ENCODE assay signal across 15 cellular contexts in genomic region chr9:115250646-115251045, GRCh38.
A peak's percentile ranks its signal among the peaks of the same experiment; 100 is the strongest.
DNase-seq lines count a peak whose midpoint lies in the region; ATAC-seq lines count a peak whose summit lies in the region.
"Had no signal": no experiment of that assay in that cellular context is flagged by ENCODE, and none has a peak within 500 bp of the region (broad histone marks: within the 10 kb centered on the region; RNA-seq: fewer than 3 reads in every experiment).

No MANE protein-coding gene starts in this region.

- peak; percentile 90 for DNase-seq in AG08395 (ENCODE audit: low spot score)
- DNase-seq in MG63, result peak; percentile 87
- peak; percentile 68 for DNase-seq in dedifferentiated amniotic fluid mesenchymal stem cell (ENCODE audit: extremely low spot score)
- DNase-seq in mesendoderm, result peak; percentile 80
- no peak for DNase-seq in Right ventricle myocardium superior
- DNase-seq in SW480 (ENCODE audit: low spot score), result no peak
- DNase-seq in HAP-1 (ENCODE audit: low spot score in 2 of 2), result no peak
- DNase-seq: activated CD8-positive, alpha-beta memory T cell treated with anti-CD3 and anti-CD28 coated beads, Interleukin-2, amount 10 ng/mL, durations not matched to agents 7 days and 5 days; amygdala; NCI-H1105 treated with DMSO at 0.1 percent for 48 hours; NK-92 treated with Interleukin-12 subunit alpha and Interleukin-12 subunit beta, amount 100 ng/mL, for 24 hours; spleen; stimulated activated CD8-positive, alpha-beta memory T cell treated with anti-CD3 and anti-CD28 coated beads, Interleukin-4, amount 100 ng/mL, for 48 hours had no signal

- no peak overlapping the region for H2BK120ac ChIP-seq in mesendoderm (ENCODE audit: low read depth, low read length)

- no peaks in the 10 kb centered on the region for H3K79me2 ChIP-seq in mesendoderm (ENCODE audit: control insufficient read depth, insufficient read depth, low read length)

- ATAC-seq in GM19452 (IDR thresholded peaks at IDR 0.05; ENCODE audit: unreplicated experiment), result no peak
- ATAC-seq in Right ventricle myocardium superior (ENCODE audit: poor library complexity), result no peak
- ATAC-seq: activated CD8-positive, alpha-beta memory T cell treated with anti-CD3 and anti-CD28 coated beads, Interleukin-2, amount 10 ng/mL, durations not matched to agents 7 days and 5 days had no signal

- WGBS in mesendoderm (ENCODE audit: extremely low coverage, insufficient coverage, low lambda C conversion rate), result no CpG with 5 or more reads among the region's 1 CpG

- no peak overlapping the region for H4K5ac ChIP-seq in mesendoderm (ENCODE audit: low read length)

- H3K27ac ChIP-seq in mesendoderm (ENCODE audit: low read depth, low read length), result no peak overlapping the region
- H3K27ac ChIP-seq: C4-2B had no signal

- H3K4me3 ChIP-seq in MG63, result no peak overlapping the region
- H3K4me3 ChIP-seq in mesendoderm (ENCODE audit: low read length), result no peak overlapping the region
- no peak overlapping the region for H3K4me3 ChIP-seq in HAP-1
- H3K4me3 ChIP-seq: spleen had no signal

- H3K4me1 ChIP-seq in mesendoderm (ENCODE audit: control insufficient read depth, low read depth, low read length) (no peaks in the 10 kb centered on the region), HAP-1 (no peaks in the 10 kb centered on the region)
- H3K4me1 ChIP-seq: spleen had no signal

- intact Hi-C loops in Right ventricle myocardium superior (cut with DNase I), result no loop called here

- H3K27me3 ChIP-seq in MG63 (no peaks in the 10 kb centered on the region), mesendoderm (ENCODE audit: insufficient read depth, low read length, poor library complexity) (no peaks in the 10 kb centered on the region), HAP-1 (ENCODE audit: low read depth) (no peaks in the 10 kb centered on the region)
- H3K27me3 ChIP-seq: spleen had no signal

- H4K8ac ChIP-seq in mesendoderm (ENCODE audit: low read depth, low read length), result no peak overlapping the region

- H2AK5ac ChIP-seq in mesendoderm (ENCODE audit: low read length), result no peak overlapping the region

- no peak overlapping the region for H3K18ac ChIP-seq in mesendoderm (ENCODE audit: low read length)

- H3K4ac ChIP-seq in mesendoderm (ENCODE audit: low read depth, low read length), result no peak overlapping the region

- in situ Hi-C loops in HAP-1 (cut with MboI; ENCODE audit: low sequenced_read_pairs), result no loop called here

- no peak overlapping the region for H3K9ac ChIP-seq in mesendoderm (ENCODE audit: low read length)

- H3K9me3 ChIP-seq in MG63 (peaks cover 3% of the 10 kb centered on the region; the same call in 1 of the 2 replicates), HAP-1 (no peaks in the 10 kb centered on the region)

- no peaks in the 10 kb centered on the region for H3K79me1 ChIP-seq in mesendoderm (ENCODE audit: low read length)

- no peaks in the 10 kb centered on the region for H3K36me3 ChIP-seq in MG63
- H3K36me3 ChIP-seq in mesendoderm (ENCODE audit: control insufficient read depth, insufficient read depth, low read length), result no peaks in the 10 kb centered on the region
- no peaks in the 10 kb centered on the region for H3K36me3 ChIP-seq in HAP-1 (replicated peaks)
- H3K36me3 ChIP-seq: spleen had no signal

- H2BK15ac ChIP-seq in mesendoderm (replicated peaks; ENCODE audit: low read depth), result no peak overlapping the region

- H3K23ac ChIP-seq in mesendoderm (ENCODE audit: low read length), result no peak overlapping the region

- H2BK5ac ChIP-seq in mesendoderm (ENCODE audit: low read length), result no peak overlapping the region

- no peak overlapping the region for H3K56ac ChIP-seq in mesendoderm (ENCODE audit: low read length)

- no peak overlapping the region for H3K4me2 ChIP-seq in mesendoderm (ENCODE audit: low read length)

Comparison
In these comparisons a context has a peak if more than half of its experiments do, and no peak if none do; other contexts are left out.
1. DNase-seq: peak in AG08395 (single experiment), MG63 (single experiment), dedifferentiated amniotic fluid mesenchymal stem cell (single experiment) and mesendoderm (single experiment); none in Right ventricle myocardium superior (single experiment), SW480 (single experiment) and HAP-1 (0 of 2).